1 cellular context compared by ENCODE assay signal in the genomic region with DNA sequence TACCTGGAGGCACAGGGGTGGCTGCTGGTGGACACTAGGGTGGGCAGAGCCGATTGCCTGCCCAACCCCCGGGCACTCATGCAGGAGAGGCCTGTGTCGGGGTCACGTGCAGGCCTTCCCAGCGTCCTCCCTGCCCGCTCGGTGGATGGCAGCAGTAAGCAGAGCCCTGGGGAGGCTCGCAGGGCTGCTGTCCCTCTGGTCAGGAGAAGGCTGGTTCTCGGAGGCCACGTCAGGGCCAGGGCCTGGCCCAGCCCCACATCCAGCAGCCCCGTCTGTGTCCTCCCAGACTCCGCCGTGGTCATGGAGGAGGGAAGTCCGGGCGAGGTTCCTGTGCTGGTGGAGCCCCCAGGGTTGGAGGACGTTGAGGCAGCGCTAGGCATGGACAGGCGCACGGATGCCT.
A peak's percentile ranks its signal among the peaks of the same experiment; 100 is the strongest.
TF ChIP-seq lines count a peak whose summit lies in the region.

No MANE protein-coding gene starts in this region.

TF ChIP-seq in GM12878, 131 proteins besides CTCF, POLR2A, EP300 and RAD21:
- TF ChIP-seq BHLHE40 (IDR thresholded peaks at IDR 0.05; ENCODE audit: borderline replicate concordance in 1 of 2, low read depth in 2 of 2, low read length in 1 of 2) (peak in 1 of 2 experiments; percentile 51; a peak in 1 of 4 replicates), TCF7 (IDR thresholded peaks at IDR 0.05; ENCODE audit: borderline replicate concordance) (no peak)
